7 cellular contexts compared by ENCODE assay signal in genomic region chr19:14505488-14506239, GRCh38. TPM values are rescaled to one million over a fixed set of nuclear protein-coding genes. Genes with fewer than 3 reads are reported as not detected.
DNase-seq lines count a peak whose midpoint lies in the region; ATAC-seq, FAIRE-seq and TF ChIP-seq lines count a peak whose summit lies in the region.

No MANE protein-coding gene starts in this region.

- POLR2A ChIA-PET in activated CD4-positive, alpha-beta memory T cell treated with anti-CD3 and anti-CD28 coated beads, Interleukin-2, amount 10 ng/mL, durations not matched to agents 7 days and 5 days (lab: Charles Lee) = interaction anchor here (0.6 to 16.0 kb wide), 7 partner anchors 7 to 371 kb away, joined by 3 to 316 read pairs (median 5); partner anchors contain the start of genes DNAJB1 and GIPC1
- POLR2A ChIA-PET in naive thymus-derived CD4-positive, alpha-beta T cell (lab: Charles Lee) = interaction anchor here (0.6 to 34.0 kb wide), 15 partner anchors 8 to 1860 kb away, joined by 3 to 1101 read pairs (median 4); partner anchors contain the start of genes DNAJB1, GIPC1, NDUFB7 and TECR

- intact Hi-C loops in naive thymus-derived CD4-positive, alpha-beta T cell (cut with micrococcal nuclease) = loop anchor here (1.0 to 5.0 kb wide), 6 partner anchors 9 to 138 kb away; partner anchors contain the start of genes DDX39A (in 1 of the 2), GIPC1 (in 1 of the 2) and NDUFB7 (in 1 of the 2)

- H3K4me1 ChIP-seq in naive thymus-derived CD4-positive, alpha-beta T cell (ENCODE audit: control insufficient read depth in 2 of 2, insufficient read depth in 2 of 2, low read length in 2 of 2) = peaks cover 29 to 50% of the 10 kb centered on the region in 2 donors
- H3K4me1 ChIP-seq in thymus (ENCODE audit: control insufficient read depth, insufficient read depth, low read length) = peaks cover 39% of the 10 kb centered on the region

- peak; percentile 77 for TF ChIP-seq CTCF in NB4 (IDR thresholded peaks at IDR 0.05; ENCODE audit: low read depth, low read length)
- peak; percentile 78 for TF ChIP-seq CTCF in endothelial cell (IDR thresholded peaks at IDR 0.05; ENCODE audit: unreplicated experiment)

- no peaks in the 10 kb centered on the region for H3K36me3 ChIP-seq in naive thymus-derived CD4-positive, alpha-beta T cell (ENCODE audit: control insufficient read depth in 2 of 3, insufficient read depth in 3 of 3, low read length in 3 of 3)
- H3K36me3 ChIP-seq in thymus (ENCODE audit: control insufficient read depth, insufficient read depth) = no peaks in the 10 kb centered on the region

- peaks cover 2% of the 10 kb centered on the region for H3K27me3 Mint-ChIP-seq in activated CD4-positive, alpha-beta memory T cell treated with anti-CD3 and anti-CD28 coated beads, Interleukin-2, amount 10 ng/mL, durations not matched to agents 7 days and 5 days
- H3K27me3 Mint-ChIP-seq in endothelial cell (ENCODE audit: unreplicated experiment) = peaks cover 3% of the 10 kb centered on the region
- peaks cover 0 to 7% (median 0%) of the 10 kb centered on the region in 5 donors for H3K27me3 Mint-ChIP-seq in naive thymus-derived CD4-positive, alpha-beta T cell

- FAIRE-seq in GM12891 (lab: Jason Lieb, UNC) = peak; percentile 38

- H3K9me3 ChIP-seq in naive thymus-derived CD4-positive, alpha-beta T cell (ENCODE audit: control insufficient read depth in 2 of 3, low read length in 3 of 3) = no peaks in the 10 kb centered on the region
- no peaks in the 10 kb centered on the region for H3K9me3 ChIP-seq in thymus (ENCODE audit: control insufficient read depth)

- DNase-seq in GM12891 (ENCODE audit: insufficient read length, low spot score) (peak; percentile 82), NB4 (ENCODE audit: low read depth) (peak; percentile 58), endothelial cell (ENCODE audit: low spot score) (peak; percentile 82)
- DNase-seq in activated CD4-positive, alpha-beta memory T cell treated with anti-CD3 and anti-CD28 coated beads, Interleukin-2, amount 10 ng/mL, durations not matched to agents 7 days and 5 days = peak; percentile 79
- peak; percentile 62 to 79 (median 71) for DNase-seq in naive thymus-derived CD4-positive, alpha-beta T cell

- TF ChIP-seq POLR2A in GM12891 (IDR thresholded peaks at IDR 0.05; ENCODE audit: low read depth, low read length) (no peak), NB4 (IDR thresholded peaks at IDR 0.05; ENCODE audit: extremely low read depth, insufficient read length) (no peak)

- H3K4me3 ChIP-seq in NB4 (ENCODE audit: low read depth, low read length) (no peak overlapping the region), thymus (ENCODE audit: low read length) (no peak overlapping the region)
- H3K4me3 ChIP-seq in naive thymus-derived CD4-positive, alpha-beta T cell (ENCODE audit: low read length) = no peak overlapping the region

- H3K27me3 ChIP-seq in naive thymus-derived CD4-positive, alpha-beta T cell (ENCODE audit: control insufficient read depth in 2 of 2, insufficient read depth in 2 of 2, low read length in 2 of 2) = no peaks in the 10 kb centered on the region
- H3K27me3 ChIP-seq in thymus (ENCODE audit: control insufficient read depth, insufficient read depth) = no peaks in the 10 kb centered on the region

- ATAC-seq in naive thymus-derived CD4-positive, alpha-beta T cell = peak; percentile 68
- no peak for ATAC-seq in HG03159 (IDR thresholded peaks at IDR 0.05; ENCODE audit: unreplicated experiment)

- 53% methylated on average over 19 of the region's 19 CpGs for WGBS in thymus

- peak overlapping the region; percentile 70 for H3K27ac ChIP-seq in naive thymus-derived CD4-positive, alpha-beta T cell (ENCODE audit: low read depth, low read length)
- H3K27ac ChIP-seq in thymus (ENCODE audit: low read depth) = peak overlapping the region; percentile 85

- H3K4me3 Mint-ChIP-seq in activated CD4-positive, alpha-beta memory T cell treated with anti-CD3 and anti-CD28 coated beads, Interleukin-2, amount 10 ng/mL, durations not matched to agents 7 days and 5 days = no peak overlapping the region
- no peak overlapping the region for H3K4me3 Mint-ChIP-seq in endothelial cell (ENCODE audit: unreplicated experiment)
- H3K4me3 Mint-ChIP-seq in naive thymus-derived CD4-positive, alpha-beta T cell = peak overlapping the region; percentile 13 to 84 (median 65)

- peak overlapping the region; percentile 57 for H3K27ac Mint-ChIP-seq in activated CD4-positive, alpha-beta memory T cell treated with anti-CD3 and anti-CD28 coated beads, Interleukin-2, amount 10 ng/mL, durations not matched to agents 7 days and 5 days
- no peak overlapping the region for H3K27ac Mint-ChIP-seq in endothelial cell (ENCODE audit: unreplicated experiment)
- peak overlapping the region; percentile 96 to 100 (median 97) for H3K27ac Mint-ChIP-seq in naive thymus-derived CD4-positive, alpha-beta T cell

- H3K4me1 Mint-ChIP-seq in activated CD4-positive, alpha-beta memory T cell treated with anti-CD3 and anti-CD28 coated beads, Interleukin-2, amount 10 ng/mL, durations not matched to agents 7 days and 5 days = peaks cover 44% of the 10 kb centered on the region
- no peaks in the 10 kb centered on the region for H3K4me1 Mint-ChIP-seq in endothelial cell (ENCODE audit: unreplicated experiment)
- peaks cover 42 to 77% (median 68%) of the 10 kb centered on the region in 7 donors for H3K4me1 Mint-ChIP-seq in naive thymus-derived CD4-positive, alpha-beta T cell

- H3K36me3 Mint-ChIP-seq in activated CD4-positive, alpha-beta memory T cell treated with anti-CD3 and anti-CD28 coated beads, Interleukin-2, amount 10 ng/mL, durations not matched to agents 7 days and 5 days (ENCODE audit: low read depth) = no peaks in the 10 kb centered on the region
- no peaks in the 10 kb centered on the region for H3K36me3 Mint-ChIP-seq in endothelial cell (ENCODE audit: low read depth, unreplicated experiment)
- H3K36me3 Mint-ChIP-seq in naive thymus-derived CD4-positive, alpha-beta T cell = no peaks in the 10 kb centered on the region

- H3K9me3 Mint-ChIP-seq in activated CD4-positive, alpha-beta memory T cell treated with anti-CD3 and anti-CD28 coated beads, Interleukin-2, amount 10 ng/mL, durations not matched to agents 7 days and 5 days = no peaks in the 10 kb centered on the region
- H3K9me3 Mint-ChIP-seq in endothelial cell (ENCODE audit: unreplicated experiment) = no peaks in the 10 kb centered on the region
- peaks cover 0 to 3% (median 0%) of the 10 kb centered on the region in 11 donors for H3K9me3 Mint-ChIP-seq in naive thymus-derived CD4-positive, alpha-beta T cell

- CTCF ChIA-PET in activated CD4-positive, alpha-beta memory T cell treated with anti-CD3 and anti-CD28 coated beads, Interleukin-2, amount 10 ng/mL, durations not matched to agents 7 days and 5 days (lab: Charles Lee) = interaction anchor here (0.8 to 4.7 kb wide), 10 partner anchors 9 to 187 kb away, joined by 3 to 39 read pairs (median 7); partner anchors contain the start of genes DNAJB1 and GIPC1
- CTCF ChIA-PET in naive thymus-derived CD4-positive, alpha-beta T cell (lab: Charles Lee) = interaction anchor here (0.6 to 4.6 kb wide), 17 partner anchors 8 to 1761 kb away, joined by 3 to 73 read pairs (median 5); partner anchors contain the start of genes DNAJB1, GIPC1 and NDUFB7

TF ChIP-seq in GM12891, 5 proteins besides CTCF, POLR2A, EP300 and RAD21:
- no peak for TF ChIP-seq POU2F2 (IDR thresholded peaks at IDR 0.05; ENCODE audit: low read depth, low read length)
- TF ChIP-seq PAX5 (IDR thresholded peaks at IDR 0.05; ENCODE audit: insufficient read depth, low read length, severe bottlenecking) = no peak
- no peak for TF ChIP-seq TAF1 (IDR thresholded peaks at IDR 0.05; ENCODE audit: low read depth, low read length)
- no peak for TF ChIP-seq SPI1 (IDR thresholded peaks at IDR 0.05; ENCODE audit: low read depth, low read length)
- no peak for TF ChIP-seq POLR2AphosphoS5 (IDR thresholded peaks at IDR 0.05; ENCODE audit: low read depth, low read length)

RNA-seq across cellular contexts. Expression of gene GIPC1, which starts 9.7 kb away (rescaled TPM):
- 10.4 TPM for polyA plus RNA-seq in GM12891 (2012; ENCODE audit: low read depth, missing spikeins)
- total RNA-seq in activated CD4-positive, alpha-beta memory T cell treated with anti-CD3 and anti-CD28 coated beads, Interleukin-2, amount 10 ng/mL, durations not matched to agents 7 days and 5 days = 10 to 100 TPM; 39.8 to 40.0 TPM
- 106 TPM for total RNA-seq in endothelial cell (ENCODE audit: unreplicated experiment)
- total RNA-seq in naive thymus-derived CD4-positive, alpha-beta T cell = 10 to 100 TPM; 21.3 to 45.4 (median 24.7) TPM
- 10 to 100 TPM; 34.0 to 46.1 TPM for polyA plus RNA-seq in naive thymus-derived CD4-positive, alpha-beta T cell
- polyA plus RNA-seq in thymus = 58.5 TPM

RNA-seq across cellular contexts. Expression of gene DNAJB1, which starts 12.5 kb away (rescaled TPM):
- polyA plus RNA-seq in GM12891 (2012; ENCODE audit: low read depth, missing spikeins) = 26.5 TPM
- total RNA-seq in activated CD4-positive, alpha-beta memory T cell treated with anti-CD3 and anti-CD28 coated beads, Interleukin-2, amount 10 ng/mL, durations not matched to agents 7 days and 5 days = 100 to 1,000 TPM; 108 to 114 TPM
- 45.7 TPM for total RNA-seq in endothelial cell (ENCODE audit: unreplicated experiment)
- total RNA-seq in naive thymus-derived CD4-positive, alpha-beta T cell = 100 to 1,000 TPM in 4 of 5 experiments, 10 to 100 TPM in 1; 87.4 to 574 (median 177) TPM
- polyA plus RNA-seq in naive thymus-derived CD4-positive, alpha-beta T cell = 100 to 1,000 TPM; 221 to 307 TPM
- 65.0 TPM for polyA plus RNA-seq in thymus

RNA-seq across cellular contexts. Expression of gene TECR, which starts 23.7 kb away (rescaled TPM):
- polyA plus RNA-seq in GM12891 (2012; ENCODE audit: low read depth, missing spikeins) = 50.2 TPM
- 100 to 1,000 TPM; 171 to 178 TPM for total RNA-seq in activated CD4-positive, alpha-beta memory T cell treated with anti-CD3 and anti-CD28 coated beads, Interleukin-2, amount 10 ng/mL, durations not matched to agents 7 days and 5 days
- 116 TPM for total RNA-seq in endothelial cell (ENCODE audit: unreplicated experiment)
- 100 to 1,000 TPM; 123 to 218 (median 150) TPM for total RNA-seq in naive thymus-derived CD4-positive, alpha-beta T cell
- 100 to 1,000 TPM; 290 to 325 TPM for polyA plus RNA-seq in naive thymus-derived CD4-positive, alpha-beta T cell
- polyA plus RNA-seq in thymus = 143 TPM

RNA-seq across cellular contexts. Expression of gene PTGER1, which starts 30.5 kb away (rescaled TPM):
- polyA plus RNA-seq in GM12891 (2012; ENCODE audit: low read depth, missing spikeins) = not detected
- 1 to 10 TPM in 1 of 2 experiments, under 1 TPM in 1; 0.93 to 1.3 TPM for total RNA-seq in activated CD4-positive, alpha-beta memory T cell treated with anti-CD3 and anti-CD28 coated beads, Interleukin-2, amount 10 ng/mL, durations not matched to agents 7 days and 5 days
- total RNA-seq in endothelial cell (ENCODE audit: unreplicated experiment) = 0.31 TPM
- under 1 TPM in 1 of 5 experiments, not detected in 4; 0.46 TPM for total RNA-seq in naive thymus-derived CD4-positive, alpha-beta T cell
- not detected for polyA plus RNA-seq in naive thymus-derived CD4-positive, alpha-beta T cell
- polyA plus RNA-seq in thymus = 0.11 TPM

Comparison
In these comparisons a context has a peak if more than half of its experiments do, and no peak if none do; other contexts are left out.
1. H3K4me3 Mint-ChIP-seq: peak in naive thymus-derived CD4-positive, alpha-beta T cell (10 of 10); none in activated CD4-positive, alpha-beta memory T cell treated with anti-CD3 and anti-CD28 coated beads, Interleukin-2, amount 10 ng/mL, durations not matched to agents 7 days and 5 days (single experiment) and endothelial cell (single experiment).
2. Peak in every context shown above with its lines, with median percentiles within 50 percentile points of each other: DNase-seq.